8 cellular contexts compared by ENCODE assay signal in the genomic region with DNA sequence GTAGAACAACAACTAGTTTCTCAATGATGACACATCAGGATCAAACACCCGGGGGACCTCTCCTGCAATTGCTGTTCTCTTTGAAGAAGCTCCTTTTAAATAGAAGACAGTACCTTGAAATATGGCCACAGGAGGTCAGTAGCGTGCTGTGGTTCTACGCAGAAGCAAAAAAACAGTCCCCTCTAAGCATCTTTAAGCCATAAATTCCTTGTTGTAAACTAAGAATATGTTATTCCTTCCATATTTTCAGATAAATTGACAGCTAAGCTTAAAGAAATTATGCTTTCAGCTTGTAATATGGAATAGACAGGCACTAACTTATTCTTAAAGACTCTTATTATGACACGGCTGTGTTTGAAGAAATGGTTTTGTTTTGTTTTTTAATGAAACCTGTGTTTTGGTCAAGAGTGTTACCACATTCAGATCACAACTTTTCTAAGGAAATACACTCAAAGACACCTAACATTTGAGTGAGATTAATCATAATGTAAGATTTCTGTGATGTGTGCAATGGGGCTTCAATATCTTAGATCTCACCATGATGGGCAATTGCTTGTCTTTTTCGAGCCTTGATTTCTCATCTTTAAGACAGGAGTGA. TPM values are rescaled to one million over a fixed set of nuclear protein-coding genes. Genes with fewer than 3 reads are reported as not detected.
DNase-seq lines count a peak whose midpoint lies in the region; ATAC-seq and TF ChIP-seq lines count a peak whose summit lies in the region.

No MANE protein-coding gene starts in this region.

- TF ChIP-seq CTCF in BJ (IDR thresholded peaks at IDR 0.05; ENCODE audit: insufficient read depth, low read depth, low read length) = peak; percentile 69
- TF ChIP-seq CTCF in astrocyte of the spinal cord (IDR thresholded peaks at IDR 0.05; ENCODE audit: low read depth, low read length) = peak; percentile 60
- TF ChIP-seq CTCF in spleen (IDR thresholded peaks at IDR 0.05 in 8 of 11, conservative IDR thresholded peaks at IDR 0.05 in 3 of 11) = peak; percentile 17 to 77 (median 68)

- in situ Hi-C loops in astrocyte of the spinal cord (cut with HindIII; ENCODE audit: low sequenced_read_pairs) = no loop called here

- no peak overlapping the region for H3K4me3 Mint-ChIP-seq in T-helper 17 cell

- H3K27ac ChIP-seq in spleen = peak overlapping the region in 4 of 8 donors; percentile 2 to 61 (median 38)

- no peaks in the 10 kb centered on the region for H3K9me3 ChIP-seq in T-helper 17 cell (ENCODE audit: control insufficient read depth, low read length, poor library complexity, severe bottlenecking)
- no peaks in the 10 kb centered on the region for H3K9me3 ChIP-seq in spleen

- peaks cover 0 to 61% (median 21%) of the 10 kb centered on the region in 6 donors for H3K4me1 ChIP-seq in spleen

- CTCF ChIA-PET in BJ (lab: Yijun Ruan, JAX) = interaction anchor here (0.5 to 4.6 kb wide), 22 partner anchors 9 to 909 kb away, joined by 3 to 34 read pairs (median 4); no protein-coding TSS in a partner anchor

- 29 to 33% (median 31%) methylated on average over 5 of the region's 5 CpGs for WGBS in spleen, 5 donors

- peak; percentile 49 for ATAC-seq in GM19035 (IDR thresholded peaks at IDR 0.05; ENCODE audit: unreplicated experiment)
- ATAC-seq in T-helper 17 cell = peak; percentile 69
- no peak for ATAC-seq in GM19351 (IDR thresholded peaks at IDR 0.05; ENCODE audit: unreplicated experiment)

- intact Hi-C loops in spleen (cut with DNase I; ENCODE audit: low total_unique reads) = loop anchor here (5.0 to 10.0 kb wide), 3 partner anchors 180 to 548 kb away; no protein-coding TSS in a partner anchor

- H3K27ac Mint-ChIP-seq in T-helper 17 cell = peak overlapping the region; percentile 67

- H3K36me3 Mint-ChIP-seq in T-helper 17 cell (ENCODE audit: low read depth) = no peaks in the 10 kb centered on the region

- H3K4me1 Mint-ChIP-seq in T-helper 17 cell = peaks cover 21% of the 10 kb centered on the region

- POLR2A ChIA-PET in BJ (lab: Charles Lee) = no interaction called here

- DNase-seq in BJ (ENCODE audit: low read depth) (peak; percentile 11), NCI-H1105 treated with DMSO at 0.1 percent for 48 hours (lab: John Stamatoyannopoulos, UW) (peak; percentile 72), T-helper 17 cell (peak in 1 of 3 donors; percentile 36), astrocyte of the spinal cord (ENCODE audit: low read depth, low spot score) (peak; percentile 77), iPS DF 19.7 (ENCODE audit: low read depth, low spot score) (peak; percentile 15), spleen (no peak)

- no peaks in the 10 kb centered on the region for H3K36me3 ChIP-seq in BJ (ENCODE audit: control insufficient read depth, insufficient read depth, low read length)
- H3K36me3 ChIP-seq in spleen = no peaks in the 10 kb centered on the region

- H3K4me3 ChIP-seq in BJ (ENCODE audit: low read depth, low read length) (no peak overlapping the region), astrocyte of the spinal cord (ENCODE audit: low read depth, low read length) (no peak overlapping the region), spleen (peak overlapping the region in 1 of 8 donors; percentile 21)

- peaks cover 16% of the 10 kb centered on the region for H3K27me3 Mint-ChIP-seq in T-helper 17 cell

- no peak for TF ChIP-seq POLR2A in spleen (IDR thresholded peaks at IDR 0.05)

- H3K27me3 ChIP-seq in BJ (ENCODE audit: control insufficient read depth, insufficient read depth, low read length) = 0 out of 2 replicates have a peak, but pooled peaks cover 3% of the 10 kb centered on the region
- H3K27me3 ChIP-seq in spleen (replicated peaks in 1 of 7) = no peaks in the 10 kb centered on the region

RNA-seq across cellular contexts. Expression of gene IL20RA, which starts 49.7 kb away (rescaled TPM):
- polyA plus RNA-seq in BJ (2011; rRNA removed) = not detected in 2 replicates
- not detected in 2 replicates for polyA minus RNA-seq in BJ (2011; rRNA and poly(A)+ RNA removed)
- total RNA-seq in T-helper 17 cell = not detected
- total RNA-seq in spleen = not detected
- polyA plus RNA-seq in spleen = under 1 TPM in 1 of 3 donors, not detected in 2; 0.03 TPM
